In genomic region chr4:71184195-71184781, GRCh38 we compare ENCODE assay signal across 8 cellular contexts.
DNase-seq lines count a peak whose midpoint lies in the region; ATAC-seq and FAIRE-seq lines count a peak whose summit lies in the region.

No MANE protein-coding gene starts in this region.

- H3K4me1 Mint-ChIP-seq in activated CD4-positive, alpha-beta memory T cell treated with anti-CD3 and anti-CD28 coated beads for 36 hours (ENCODE audit: low read depth): peaks cover 27% of the 10 kb centered on the region

- peaks cover 27% of the 10 kb centered on the region for H3K27me3 Mint-ChIP-seq in activated CD4-positive, alpha-beta memory T cell treated with anti-CD3 and anti-CD28 coated beads for 36 hours

- intact Hi-C loops in activated CD4-positive, alpha-beta memory T cell treated with anti-CD3 and anti-CD28 coated beads for 36 hours (cut with micrococcal nuclease): loop anchor here (1.0 to 10.0 kb wide), 2 partner anchors 529 to 579 kb away; no protein-coding TSS in a partner anchor

- H3K9me3 Mint-ChIP-seq in activated CD4-positive, alpha-beta memory T cell treated with anti-CD3 and anti-CD28 coated beads for 36 hours: no peaks in the 10 kb centered on the region

- CTCF ChIA-PET in activated CD4-positive, alpha-beta memory T cell treated with anti-CD3 and anti-CD28 coated beads for 36 hours (lab: Charles Lee): interaction anchor here (0.7 to 2.2 kb wide), 16 partner anchors 11 to 532 kb away, joined by 3 to 11 read pairs (median 4); no protein-coding TSS in a partner anchor

- H3K27ac Mint-ChIP-seq in activated CD4-positive, alpha-beta memory T cell treated with anti-CD3 and anti-CD28 coated beads for 36 hours: no peak overlapping the region

- ATAC-seq in GM19025 (IDR thresholded peaks at IDR 0.05; ENCODE audit: low read depth, unreplicated experiment) (peak; percentile 38), HG03095 (IDR thresholded peaks at IDR 0.05; ENCODE audit: unreplicated experiment) (peak; percentile 58)

- DNase-seq in D341Med (ENCODE audit: low spot score): peak; percentile 51
- peak; percentile 30 for DNase-seq in NCI-H345 treated with DMSO at 0.1 percent for 48 hours (lab: John Stamatoyannopoulos, UW; ENCODE audit: unreplicated experiment)
- peak; percentile 44 for DNase-seq in activated CD4-positive, alpha-beta memory T cell treated with anti-CD3 and anti-CD28 coated beads for 36 hours
- DNase-seq in frontal cortex (ENCODE audit: low spot score in 2 of 2): peak; percentile 48 to 49
- DNase-seq in putamen (ENCODE audit: low spot score): peak; percentile 52
- no peak for DNase-seq in mesenteric fat pad (ENCODE audit: low spot score)

- no peak overlapping the region for H3K4me3 Mint-ChIP-seq in activated CD4-positive, alpha-beta memory T cell treated with anti-CD3 and anti-CD28 coated beads for 36 hours

- peak; percentile 42 for FAIRE-seq in frontal cortex (lab: Jason Lieb, UNC)

- no peaks in the 10 kb centered on the region for H3K36me3 Mint-ChIP-seq in activated CD4-positive, alpha-beta memory T cell treated with anti-CD3 and anti-CD28 coated beads for 36 hours

- POLR2A ChIA-PET in activated CD4-positive, alpha-beta memory T cell treated with anti-CD3 and anti-CD28 coated beads for 36 hours (lab: Charles Lee): no interaction called here
